29 cellular contexts compared by ENCODE assay signal in the genomic region with DNA sequence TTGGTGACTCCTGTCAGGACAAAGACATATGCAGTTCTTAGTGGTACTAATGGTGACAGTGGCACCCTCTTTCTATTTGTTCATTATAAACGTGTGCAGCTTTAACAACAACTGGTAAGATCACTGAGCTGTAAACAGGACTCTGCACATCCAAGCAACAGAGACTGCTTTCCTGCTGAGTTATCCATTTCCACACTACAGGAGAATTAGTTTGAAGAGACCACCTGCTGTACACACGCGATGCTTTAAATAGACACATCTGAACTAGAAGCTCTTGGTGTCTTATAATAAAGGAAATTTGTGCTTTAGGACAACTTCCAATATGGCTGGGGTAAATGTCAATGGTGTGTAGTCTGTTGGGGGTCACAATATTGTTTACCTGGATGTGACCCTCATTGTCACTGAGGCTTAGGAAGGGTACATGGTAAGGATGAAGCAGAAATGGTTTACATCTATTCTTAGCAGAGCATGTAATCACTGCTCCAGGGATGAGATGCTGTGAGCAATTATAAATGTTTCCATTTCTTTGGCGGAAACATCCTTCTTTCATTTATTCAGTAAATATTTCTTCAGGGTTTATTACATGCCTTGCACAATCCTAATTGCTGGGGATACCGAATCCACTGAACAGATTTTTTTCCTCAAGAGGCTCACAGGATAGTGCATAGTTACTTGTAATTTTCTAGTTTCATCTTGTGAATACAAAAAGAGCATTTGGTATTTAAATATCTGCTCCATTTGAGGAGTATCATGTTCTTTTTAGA.
DNase-seq lines count a peak whose midpoint lies in the region; ATAC-seq and TF ChIP-seq lines count a peak whose summit lies in the region.
"Had no signal": no experiment of that assay in that cellular context is flagged by ENCODE, and none has a peak within 500 bp of the region (broad histone marks: within the 10 kb centered on the region; RNA-seq: fewer than 3 reads in every experiment).

No MANE protein-coding gene starts in this region.

- no peak overlapping the region for H3K27ac Mint-ChIP-seq in mesothelial cell of epicardium
- H3K27ac Mint-ChIP-seq: activated B cell treated with CpG ODN at 0.5 μM for 24 hours; activated T-cell treated with anti-CD3 and anti-CD28 coated beads, Interleukin-2, amount 50 U/mL, for 24 hours; memory B cell had no signal

- H4K20me1 ChIP-seq in GM23248 (ENCODE audit: insufficient read depth): no peaks in the 10 kb centered on the region
- H4K20me1 ChIP-seq: BLaER1 treated with 17β-estradiol and CSF1 and Interleukin-3, amounts not matched to agents 10 nM and 100 nM had no signal

- H3K4me1 ChIP-seq in GM23248 (ENCODE audit: insufficient read depth): peaks cover 6% of the 10 kb centered on the region
- H3K4me1 ChIP-seq: ascending aorta, colonic mucosa had no signal

- H3K4me3 Mint-ChIP-seq in mesothelial cell of epicardium: no peak overlapping the region
- H3K4me3 Mint-ChIP-seq: activated B cell treated with CpG ODN at 0.5 μM for 24 hours; activated T-cell treated with anti-CD3 and anti-CD28 coated beads, Interleukin-2, amount 50 U/mL, for 24 hours; memory B cell had no signal

- H3K9ac ChIP-seq in GM23248 (no peak overlapping the region), SK-N-MC (ENCODE audit: insufficient read length) (no peak overlapping the region)
- H3K9ac ChIP-seq: BLaER1 treated with 17β-estradiol and CSF1 and Interleukin-3, amounts not matched to agents 10 nM and 100 nM had no signal

- H3F3A ChIP-seq in GM23248 (ENCODE audit: insufficient read depth): no peaks in the 10 kb centered on the region

- WGBS in GM23248 (ENCODE audit: low coverage in 1 of 2, low lambda C conversion rate in 2 of 2, missing lambda C conversion rate in 2 of 2), 2 experiments: 48 to 56% methylated on average over 5 of the region's 5 CpGs

- H3K4me1 Mint-ChIP-seq in mesothelial cell of epicardium: peaks cover 3% of the 10 kb centered on the region
- H3K4me1 Mint-ChIP-seq: memory B cell had no signal

- H3K27me3 ChIP-seq in GM23248 (replicated peaks; ENCODE audit: insufficient read depth): no peaks in the 10 kb centered on the region
- H3K27me3 ChIP-seq: ascending aorta; BLaER1 treated with 17β-estradiol and CSF1 and Interleukin-3, amounts not matched to agents 10 nM and 100 nM; cardiac muscle cell; colonic mucosa; neutrophil; tibial nerve had no signal

- no peaks in the 10 kb centered on the region for H3K9me2 ChIP-seq in GM23248 (ENCODE audit: insufficient read depth)

- no peaks in the 10 kb centered on the region for H3K36me3 ChIP-seq in GM23248 (ENCODE audit: low read depth)
- peaks cover 23% of the 10 kb centered on the region for H3K36me3 ChIP-seq in SK-N-MC (ENCODE audit: insufficient read depth, low read length)
- H3K36me3 ChIP-seq: ascending aorta; BLaER1 treated with 17β-estradiol and CSF1 and Interleukin-3, amounts not matched to agents 10 nM and 100 nM; cardiac muscle cell; colonic mucosa; neutrophil; tibial nerve had no signal

- intact Hi-C loops in sciatic nerve (cut with DNase I): no loop called here

- 0 out of 2 replicates have a peak overlapping the region, but pooled peaks have one; percentile 12 for H2AFZ ChIP-seq in GM23248

- H3K4me2 ChIP-seq in GM23248 (ENCODE audit: unreplicated experiment): no peak overlapping the region
- H3K4me2 ChIP-seq: BLaER1 treated with 17β-estradiol and CSF1 and Interleukin-3, amounts not matched to agents 10 nM and 100 nM had no signal

- H3K9me3 Mint-ChIP-seq in mesothelial cell of epicardium: no peaks in the 10 kb centered on the region
- H3K9me3 Mint-ChIP-seq: activated B cell treated with CpG ODN at 0.5 μM for 24 hours; activated T-cell treated with anti-CD3 and anti-CD28 coated beads, Interleukin-2, amount 50 U/mL, for 24 hours; memory B cell had no signal

- TF ChIP-seq CTCF in mesothelial cell of epicardium (IDR thresholded peaks at IDR 0.05; ENCODE audit: unreplicated experiment): no peak

- peak; percentile 28 for ATAC-seq in sciatic nerve
- no peak for ATAC-seq in HG03565 (IDR thresholded peaks at IDR 0.05; ENCODE audit: unreplicated experiment)
- ATAC-seq: HCT116, left lobe of liver, right cardiac atrium had no signal

- no peak overlapping the region for H3K4me3 ChIP-seq in GM23248
- peak overlapping the region; percentile 32 for H3K4me3 ChIP-seq in SK-N-MC
- H3K4me3 ChIP-seq: ascending aorta; BLaER1 treated with 17β-estradiol and CSF1 and Interleukin-3, amounts not matched to agents 10 nM and 100 nM; cardiac muscle cell; colonic mucosa; tibial nerve had no signal

- H3K27ac ChIP-seq in GM23248: no peak overlapping the region
- H3K27ac ChIP-seq in SK-N-MC: peak overlapping the region; percentile 70
- H3K27ac ChIP-seq: ascending aorta; BLaER1 treated with 17β-estradiol and CSF1 and Interleukin-3, amounts not matched to agents 10 nM and 100 nM; cardiac muscle cell; colonic mucosa; neutrophil had no signal

- H3K27me3 Mint-ChIP-seq in mesothelial cell of epicardium (ENCODE audit: low read depth): peaks cover 6% of the 10 kb centered on the region
- H3K27me3 Mint-ChIP-seq: activated T-cell treated with anti-CD3 and anti-CD28 coated beads, Interleukin-2, amount 50 U/mL, for 24 hours had no signal

- DNase-seq in GM23248 (no peak), NCI-H2107 (lab: John Stamatoyannopoulos, UW) (peak; percentile 4), SK-N-MC (ENCODE audit: low read depth, low spot score) (peak; percentile 79), sciatic nerve (ENCODE audit: low spot score) (no peak), mesothelial cell of epicardium (ENCODE audit: low spot score in 2 of 2, unreplicated experiment in 2 of 2) (no peak)
- DNase-seq in activated CD4-positive, alpha-beta T cell treated with anti-CD3 and anti-CD28 coated beads for 48 hours: no peak
- DNase-seq: activated B cell treated with CpG ODN at 0.5 μM for 24 hours; activated CD4-positive, alpha-beta T cell treated with anti-CD3 and anti-CD28 coated beads, Interleukin-2, amount 50 U/mL, for 1 hour; activated gamma-delta T cell treated with Interleukin-2 at 50 U/mL for 16 hours; activated T-cell treated with anti-CD3 and anti-CD28 coated beads, Interleukin-2, amount 50 U/mL, for 24 hours; colonic mucosa; DMS79 treated with DMSO at 0.1 percent for 48 hours; effector CD4-positive, alpha-beta T cell; GF-D8; MM.1S; NCI-H1436 treated with DMSO at 0.1 percent for 48 hours; NCI-H226; OCI-M1; right cardiac atrium; stimulated activated CD4-positive, alpha-beta T cell treated with anti-CD3 and anti-CD28 coated beads, Interleukin-4, amount 100 ng/mL, for 1 hour had no signal

- no peaks in the 10 kb centered on the region for H3K36me3 Mint-ChIP-seq in mesothelial cell of epicardium
- H3K36me3 Mint-ChIP-seq: memory B cell had no signal

- H3K9me3 ChIP-seq in GM23248 (ENCODE audit: low read depth) (no peaks in the 10 kb centered on the region), SK-N-MC (ENCODE audit: low read depth, low read length) (no peaks in the 10 kb centered on the region)
- H3K9me3 ChIP-seq: ascending aorta; BLaER1 treated with 17β-estradiol and CSF1 and Interleukin-3, amounts not matched to agents 10 nM and 100 nM; colonic mucosa; neutrophil; tibial nerve had no signal

- in situ Hi-C loops in GM23248 (cut with MboI): no loop called here

- H3K79me2 ChIP-seq in GM23248 (ENCODE audit: insufficient read depth): no peaks in the 10 kb centered on the region

Comparison
In these comparisons a context has a peak if more than half of its experiments do, and no peak if none do; other contexts are left out.
1. DNase-seq: peak in NCI-H2107 (single experiment) and SK-N-MC (single experiment); none in GM23248 (single experiment), sciatic nerve (single experiment), mesothelial cell of epicardium (0 of 2) and activated CD4-positive, alpha-beta T cell treated with anti-CD3 and anti-CD28 coated beads for 48 hours (single experiment).